ENCODE assay signal across 14 cellular contexts in the genomic region with DNA sequence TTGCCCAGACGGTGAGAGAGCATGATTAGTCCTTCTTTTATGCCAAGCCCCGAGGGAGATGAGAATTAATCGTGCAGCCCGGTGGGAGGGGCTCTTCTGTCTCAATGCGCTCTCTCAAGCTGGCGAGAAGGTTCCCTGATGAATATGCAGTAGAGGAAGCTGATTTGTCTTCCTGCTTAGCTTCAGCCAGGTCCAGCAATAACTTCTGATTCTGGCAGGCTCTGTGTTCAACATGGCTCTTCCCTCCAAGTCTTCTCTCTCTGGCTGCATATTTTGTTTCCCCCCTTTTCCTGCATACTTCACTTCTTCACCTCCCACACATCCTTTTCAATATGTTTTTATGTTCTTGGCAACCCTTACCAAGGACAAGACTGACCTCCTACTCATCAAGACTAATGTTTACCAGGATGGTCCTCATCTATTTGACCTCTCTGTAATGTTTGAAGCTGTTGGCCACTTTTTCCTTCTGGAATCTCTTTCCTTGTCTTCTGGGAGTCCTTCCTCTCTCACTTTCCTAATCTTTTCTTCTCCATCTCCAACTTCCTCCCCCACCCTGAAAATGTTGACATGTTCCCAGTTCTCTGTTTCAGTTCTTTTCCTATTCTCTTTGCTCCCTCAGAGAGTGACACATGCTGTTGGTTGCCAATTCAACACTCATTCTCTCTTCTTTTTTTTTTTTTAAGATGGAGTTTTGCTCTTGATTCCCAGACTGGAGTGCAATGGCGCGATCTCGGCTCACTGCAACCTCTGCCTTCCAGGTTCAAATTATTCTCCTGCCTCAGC. TPM values are rescaled to one million over a fixed set of nuclear protein-coding genes. Genes with fewer than 3 reads are reported as not detected.
DNase-seq lines count a peak whose midpoint lies in the region; ATAC-seq, FAIRE-seq and TF ChIP-seq lines count a peak whose summit lies in the region.
"Had no signal": no experiment of that assay in that cellular context is flagged by ENCODE, and none has a peak within 500 bp of the region (broad histone marks: within the 10 kb centered on the region; RNA-seq: fewer than 3 reads in every experiment).

No MANE protein-coding gene starts in this region.

- H3K27ac ChIP-seq in breast epithelium (peak overlapping the region in 1 of 2 donors; percentile 38), astrocyte (ENCODE audit: low read depth, low read length) (no peak overlapping the region), aorta (ENCODE audit: low read depth in 1 of 2, low read length in 2 of 2) (no peak overlapping the region)

- H3K27ac Mint-ChIP-seq in MCF 10A (ENCODE audit: low read depth, unreplicated experiment) (no peak overlapping the region), astrocyte (ENCODE audit: unreplicated experiment) (peak overlapping the region; percentile 54)
- H3K27ac Mint-ChIP-seq: activated T-helper 2 cell treated with anti-CD3 and anti-CD28 coated beads, Interferon-gamma antibody, Interleukin-2, Interleukin-4, amounts not matched to agents 10 μg/mL and 5 μg/mL and 100 μg/mL, durations not matched to agents 14 hours and 24 hours and 36 hours had no signal

- no peaks in the 10 kb centered on the region for H3K79me2 ChIP-seq in astrocyte (ENCODE audit: insufficient read depth, low read length)

- H3K4me1 Mint-ChIP-seq in MCF 10A (ENCODE audit: insufficient read depth, unreplicated experiment) (peaks cover 40% of the 10 kb centered on the region), astrocyte (ENCODE audit: low read depth, unreplicated experiment) (peaks cover 23% of the 10 kb centered on the region)

- H3K4me1 ChIP-seq in breast epithelium (no peaks in the 10 kb centered on the region), astrocyte (ENCODE audit: insufficient read depth, low read length) (peaks cover 26% of the 10 kb centered on the region), aorta (ENCODE audit: control insufficient read depth in 1 of 2, insufficient read depth in 2 of 2, low read length in 2 of 2) (peaks cover 0 to 5% of the 10 kb centered on the region in 2 donors)

- H3K27me3 Mint-ChIP-seq in MCF 10A (ENCODE audit: insufficient read depth, unreplicated experiment) = no peaks in the 10 kb centered on the region
- H3K27me3 Mint-ChIP-seq in astrocyte (ENCODE audit: low read depth, unreplicated experiment) = peaks cover 5% of the 10 kb centered on the region

- H2AFZ ChIP-seq in astrocyte (ENCODE audit: low read depth, low read length) = peak overlapping the region; percentile 1

- H3K4me3 ChIP-seq in breast epithelium (no peak overlapping the region), astrocyte (ENCODE audit: insufficient read depth, low read depth, low read length) (no peak overlapping the region), aorta (ENCODE audit: low read length in 2 of 2) (no peak overlapping the region)

- DNase-seq in MCF 10A (ENCODE audit: unreplicated experiment) (peak; percentile 29), breast epithelium (ENCODE audit: low spot score in 2 of 2) (no peak), astrocyte (ENCODE audit: low read depth) (peak; percentile 66), kidney tubule cell (ENCODE audit: low spot score) (peak; percentile 16), aorta (no peak), GM19238 (ENCODE audit: insufficient read length, low spot score) (no peak), C1 segment of cervical spinal cord (lab: John Stamatoyannopoulos, UW) (no peak), NCI-H146 (lab: John Stamatoyannopoulos, UW) (no peak)
- DNase-seq: activated CD4-positive, CD25-positive, alpha-beta regulatory T cell treated with anti-CD3 and anti-CD28 coated beads, Interleukin-2, amount 50 U/mL, for 72 hours; cortex of kidney; GDM1; NCI-H1048; substantia nigra had no signal

- intact Hi-C loops in MCF 10A (cut with micrococcal nuclease) = loop anchor here (5.0 kb wide), 1 partner anchor 35 kb away; no protein-coding TSS in a partner anchor
- intact Hi-C loops in breast epithelium (cut with DNase I; ENCODE audit: low total_unique reads) = no loop called here
- intact Hi-C loops in aorta (cut with DNase I) = loop anchor here in 1 of 2 donors (2.0 to 5.0 kb wide), 2 partner anchors 37 to 45 kb away; no protein-coding TSS in a partner anchor

- H3K9me3 Mint-ChIP-seq in MCF 10A (ENCODE audit: unreplicated experiment) (no peaks in the 10 kb centered on the region), astrocyte (ENCODE audit: unreplicated experiment) (peaks cover 3% of the 10 kb centered on the region)
- H3K9me3 Mint-ChIP-seq: activated T-helper 2 cell treated with anti-CD3 and anti-CD28 coated beads, Interferon-gamma antibody, Interleukin-2, Interleukin-4, amounts not matched to agents 10 μg/mL and 5 μg/mL and 100 μg/mL, durations not matched to agents 14 hours and 24 hours and 36 hours had no signal

- no peak for TF ChIP-seq POLR2A in breast epithelium (IDR thresholded peaks at IDR 0.05)

- WGBS in aorta, 2 donors = 43 to 47% methylated on average over 9 of the region's 9 CpGs

- H3K36me3 Mint-ChIP-seq in MCF 10A (ENCODE audit: insufficient read depth, unreplicated experiment) (no peaks in the 10 kb centered on the region), astrocyte (ENCODE audit: low read depth, unreplicated experiment) (no peaks in the 10 kb centered on the region)

- no peak overlapping the region for H3K4me3 Mint-ChIP-seq in MCF 10A (ENCODE audit: unreplicated experiment)
- no peak overlapping the region for H3K4me3 Mint-ChIP-seq in astrocyte (ENCODE audit: unreplicated experiment)

- H3K27me3 ChIP-seq in breast epithelium (no peaks in the 10 kb centered on the region), astrocyte (ENCODE audit: insufficient read depth, low read length) (no peaks in the 10 kb centered on the region), aorta (ENCODE audit: control insufficient read depth in 1 of 2, insufficient read depth in 2 of 2, low read length in 1 of 2) (no peaks in the 10 kb centered on the region)

- CTCF ChIA-PET in MCF 10A (lab: Yijun Ruan, JAX) = interaction anchor here (0.6 to 1.8 kb wide), 3 partner anchors 14 to 478 kb away, joined by 3 to 8 read pairs (median 3); no protein-coding TSS in a partner anchor

- BruUV-seq in MCF 10A (replicated peaks; lab: Mats Ljungman, UMichigan) = no TSS peak

- no peaks in the 10 kb centered on the region for H3K36me3 ChIP-seq in breast epithelium
- no peaks in the 10 kb centered on the region for H3K36me3 ChIP-seq in astrocyte (ENCODE audit: insufficient read depth, low read length)
- H3K36me3 ChIP-seq in aorta (ENCODE audit: control insufficient read depth in 1 of 2, insufficient read depth in 2 of 2, low read length in 1 of 2) = no peaks in the 10 kb centered on the region

- TF ChIP-seq CTCF in MCF 10A (IDR thresholded peaks at IDR 0.05; ENCODE audit: unreplicated experiment) (no peak), breast epithelium (IDR thresholded peaks at IDR 0.05) (no peak), astrocyte (IDR thresholded peaks at IDR 0.05; ENCODE audit: insufficient read depth, low read depth, low read length) (no peak)

- peak; percentile 71 for ATAC-seq in aorta (ENCODE audit: low FRiP score)

- H4K20me1 ChIP-seq in astrocyte (ENCODE audit: insufficient read depth, low read length) = no peaks in the 10 kb centered on the region

- FAIRE-seq in astrocyte (lab: Jason Lieb, UNC) = no peak

- POLR2A ChIA-PET in MCF 10A (lab: Yijun Ruan, JAX) = interaction anchor here (1.1 to 9.8 kb wide), 5 partner anchors 12 to 38 kb away, joined by 3 to 69 read pairs (median 16); a partner anchor contains a TSS

- H3K4me2 ChIP-seq in astrocyte (ENCODE audit: low read length) = peak overlapping the region; percentile 53

- no peaks in the 10 kb centered on the region for H3K9me3 ChIP-seq in breast epithelium
- no peaks in the 10 kb centered on the region for H3K9me3 ChIP-seq in astrocyte (ENCODE audit: insufficient read depth, low read depth, low read length)
- no peaks in the 10 kb centered on the region for H3K9me3 ChIP-seq in aorta (ENCODE audit: control insufficient read depth, low read length)

- no peak overlapping the region for H3K9ac ChIP-seq in astrocyte (ENCODE audit: low read length)

RNA-seq across cellular contexts. Expression of a gene that starts 33.1 kb away (rescaled TPM):
- 33.5 and 38.8 TPM in 2 replicates for total RNA-seq in MCF 10A (2022)
- total RNA-seq in breast epithelium = 10 to 100 TPM in 1 of 3 donors, 1 to 10 TPM in 2; 6.1 to 15.4 (median 7.2) TPM
- 19.7 and 26.3 TPM in 2 replicates for total RNA-seq in astrocyte
- 10 to 100 TPM in 1 of 2 donors, 1 to 10 TPM in 1; 6.9 to 14.2 TPM for total RNA-seq in aorta
- polyA plus RNA-seq in aorta = 1 to 10 TPM; 4.0 to 9.9 TPM

RNA-seq across cellular contexts. Expression of a gene that starts 51.8 kb away (rescaled TPM):
- total RNA-seq in MCF 10A (2022) (56.9 and 62.1 TPM in 2 replicates), breast epithelium (10 to 100 TPM; 32.5 to 44.1 (median 42.0) TPM), astrocyte (48.5 and 61.1 TPM in 2 replicates), aorta (10 to 100 TPM; 42.7 to 45.3 TPM)
- polyA plus RNA-seq in aorta = 10 to 100 TPM in 1 of 2 donors, 1 to 10 TPM in 1; 7.1 to 24.0 TPM

Comparison
In these comparisons a context has a peak if more than half of its experiments do, and no peak if none do; other contexts are left out.
1. DNase-seq: peak in MCF 10A (single experiment), astrocyte (single experiment) and kidney tubule cell (single experiment); none in breast epithelium (0 of 2), aorta (0 of 2), GM19238 (single experiment), C1 segment of cervical spinal cord (0 of 14) and NCI-H146 (single experiment).